In genomic region chr17:36858119-36859002, GRCh38 we compare ENCODE assay signal across 28 cellular contexts.
DNase-seq lines count a peak whose midpoint lies in the region; ATAC-seq and TF ChIP-seq lines count a peak whose summit lies in the region.
"Had no signal": no experiment of that assay in that cellular context is flagged by ENCODE, and none has a peak within 500 bp of the region (broad histone marks: within the 10 kb centered on the region; RNA-seq: fewer than 3 reads in every experiment).

No MANE protein-coding gene starts in this region.

- no peaks in the 10 kb centered on the region for H3K27me3 ChIP-seq in BLaER1
- H3K27me3 ChIP-seq in Panc1 (ENCODE audit: control insufficient read depth, insufficient read depth, low read length), result no peaks in the 10 kb centered on the region
- no peaks in the 10 kb centered on the region for H3K27me3 ChIP-seq in ovary
- H3K27me3 ChIP-seq: right atrium auricular region, vagina had no signal

- H3K27ac ChIP-seq in BLaER1 (no peak overlapping the region), Panc1 (ENCODE audit: low read length) (peak overlapping the region; percentile 3; the same call in 1 of the 2 replicates), epithelial cell of prostate (peak overlapping the region; percentile 92), ovary (no peak overlapping the region)
- H3K27ac ChIP-seq: dorsolateral prefrontal cortex, right atrium auricular region, vagina had no signal

- in situ Hi-C loops in Panc1 (cut with HindIII; ENCODE audit: low pct_unique_long_range_greater_than_20kb, low sequenced_read_pairs), result no loop called here

- H4K20me1 ChIP-seq in BLaER1, result no peaks in the 10 kb centered on the region

- no peak overlapping the region for H3K4me3 ChIP-seq in BLaER1
- no peak overlapping the region for H3K4me3 ChIP-seq in Panc1 (ENCODE audit: low read depth in 2 of 2, low read length in 2 of 2)
- no peak overlapping the region for H3K4me3 ChIP-seq in ovary
- H3K4me3 ChIP-seq: A549, dorsolateral prefrontal cortex, right atrium auricular region, vagina had no signal

- H3K36me3 Mint-ChIP-seq in activated CD4-positive, alpha-beta T cell treated with anti-CD3 and anti-CD28 coated beads, Interleukin-2, amount 10 ng/mL, durations not matched to agents 7 days and 5 days (ENCODE audit: low read depth), result no peaks in the 10 kb centered on the region
- H3K36me3 Mint-ChIP-seq: activated naive CD4-positive, alpha-beta T cell treated with anti-CD3 and anti-CD28 coated beads, Interleukin-2, amount 50 U/mL, for 24 hours; mesothelial cell of epicardium; naive thymus-derived CD8-positive, alpha-beta T cell; WTC11 had no signal

- no peak overlapping the region for H3K27ac Mint-ChIP-seq in activated CD4-positive, alpha-beta T cell treated with anti-CD3 and anti-CD28 coated beads, Interleukin-2, amount 10 ng/mL, durations not matched to agents 7 days and 5 days
- H3K27ac Mint-ChIP-seq: activated naive CD4-positive, alpha-beta T cell treated with anti-CD3 and anti-CD28 coated beads, Interleukin-2, amount 50 U/mL, for 24 hours; mesothelial cell of epicardium; WTC11 had no signal

- POLR2A ChIA-PET in Panc1 (lab: Charles Lee), result no interaction called here
- POLR2A ChIA-PET in activated CD4-positive, alpha-beta T cell treated with anti-CD3 and anti-CD28 coated beads, Interleukin-2, amount 10 ng/mL, durations not matched to agents 7 days and 5 days (lab: Charles Lee), result no interaction called here

- CTCF ChIA-PET in Panc1 (lab: Charles Lee), result no interaction called here
- CTCF ChIA-PET in activated CD4-positive, alpha-beta T cell treated with anti-CD3 and anti-CD28 coated beads, Interleukin-2, amount 10 ng/mL, durations not matched to agents 7 days and 5 days (lab: Charles Lee), result interaction anchor here (0.6 kb wide), 1 partner anchor 982 kb away, joined by 4 read pairs; no protein-coding TSS in a partner anchor

- no peaks in the 10 kb centered on the region for H3K4me1 Mint-ChIP-seq in activated CD4-positive, alpha-beta T cell treated with anti-CD3 and anti-CD28 coated beads, Interleukin-2, amount 10 ng/mL, durations not matched to agents 7 days and 5 days

- ATAC-seq in Panc1 (peak; percentile 71), omental fat pad (ENCODE audit: low FRiP score) (no peak)
- ATAC-seq: left lobe of liver; naive thymus-derived CD8-positive, alpha-beta T cell; Right ventricle myocardium inferior; WTC11 had no signal

- intact Hi-C loops in Panc1 (cut with micrococcal nuclease; ENCODE audit: unreplicated experiment), result no loop called here
- intact Hi-C loops in ovary (cut with DNase I), result no loop called here

- no peaks in the 10 kb centered on the region for H3K9me3 Mint-ChIP-seq in activated CD4-positive, alpha-beta T cell treated with anti-CD3 and anti-CD28 coated beads, Interleukin-2, amount 10 ng/mL, durations not matched to agents 7 days and 5 days
- H3K9me3 Mint-ChIP-seq: activated naive CD4-positive, alpha-beta T cell treated with anti-CD3 and anti-CD28 coated beads, Interleukin-2, amount 50 U/mL, for 24 hours; mesothelial cell of epicardium; naive thymus-derived CD8-positive, alpha-beta T cell had no signal

- BruUV-seq in Panc1 (replicated peaks; lab: Mats Ljungman, UMichigan), result no TSS peak

- no peak overlapping the region for H3K4me3 Mint-ChIP-seq in activated CD4-positive, alpha-beta T cell treated with anti-CD3 and anti-CD28 coated beads, Interleukin-2, amount 10 ng/mL, durations not matched to agents 7 days and 5 days
- H3K4me3 Mint-ChIP-seq: activated naive CD4-positive, alpha-beta T cell treated with anti-CD3 and anti-CD28 coated beads, Interleukin-2, amount 50 U/mL, for 24 hours; mesothelial cell of epicardium; naive thymus-derived CD8-positive, alpha-beta T cell; WTC11 had no signal

- peaks cover 2% of the 10 kb centered on the region for H3K27me3 Mint-ChIP-seq in activated CD4-positive, alpha-beta T cell treated with anti-CD3 and anti-CD28 coated beads, Interleukin-2, amount 10 ng/mL, durations not matched to agents 7 days and 5 days

- H3K9ac ChIP-seq in BLaER1, result no peak overlapping the region

- 74 to 80% (median 77%) methylated on average over 15 to 20 of the region's 20 CpGs for WGBS in ovary, 3 donors

- DNase-seq in HT1080 (ENCODE audit: low read depth) (peak; percentile 17), Panc1 (ENCODE audit: low read depth, low spot score) (no peak), epithelial cell of prostate (ENCODE audit: low read depth, low spot score) (no peak), omental fat pad (ENCODE audit: low spot score) (no peak), ovary (no peak)
- DNase-seq in activated CD4-positive, alpha-beta T cell treated with anti-CD3 and anti-CD28 coated beads, Interleukin-2, amount 10 ng/mL, durations not matched to agents 7 days and 5 days, result no peak
- DNase-seq in activated T-cell treated with anti-CD3 and anti-CD28 coated beads, Interleukin-2, amount 50 U/mL, for 1 hour, result no peak
- DNase-seq: anterior cingulate cortex; DMS79 treated with DMSO at 0.1 percent for 48 hours; dorsolateral prefrontal cortex; erythroblast; foreskin fibroblast; naive thymus-derived CD8-positive, alpha-beta T cell; NCI-H1436 treated with DMSO at 0.1 percent for 48 hours; NCI-H748 treated with DMSO at 0.1 percent for 48 hours; stimulated activated CD4-positive, alpha-beta T cell treated with anti-CD3 and anti-CD28 coated beads, Interleukin-12 subunit alpha, Interleukin-12 subunit beta, amount 100 ng/mL, for 4 hours; stimulated activated CD4-positive, alpha-beta T cell treated with anti-CD3 and anti-CD28 coated beads, Interleukin-4, amount 100 ng/mL, for 4 hours; stimulated activated naive CD4-positive, alpha-beta T cell; T-helper 9 cell had no signal

- H3K9me3 ChIP-seq in BLaER1 (no peaks in the 10 kb centered on the region), Panc1 (ENCODE audit: control insufficient read depth, insufficient read depth, low read depth, low read length) (no peaks in the 10 kb centered on the region), ovary (no peaks in the 10 kb centered on the region)
- H3K9me3 ChIP-seq: A549, right atrium auricular region, vagina had no signal

- H3K4me1 ChIP-seq in BLaER1, result peaks cover 69% of the 10 kb centered on the region
- peaks cover 8% of the 10 kb centered on the region for H3K4me1 ChIP-seq in Panc1 (ENCODE audit: control insufficient read depth, insufficient read depth, low read length)
- no peaks in the 10 kb centered on the region for H3K4me1 ChIP-seq in ovary (ENCODE audit: insufficient read depth)
- H3K4me1 ChIP-seq: right atrium auricular region, vagina had no signal

- 0 out of 2 replicates have a peak overlapping the region, but pooled peaks have one; percentile 1 for H3K4me2 ChIP-seq in BLaER1
- H3K4me2 ChIP-seq: A549 had no signal

- no peaks in the 10 kb centered on the region for H3K36me3 ChIP-seq in BLaER1
- no peaks in the 10 kb centered on the region for H3K36me3 ChIP-seq in Panc1 (ENCODE audit: control insufficient read depth, insufficient read depth, low read length)
- H3K36me3 ChIP-seq in ovary, result no peaks in the 10 kb centered on the region
- H3K36me3 ChIP-seq: right atrium auricular region, vagina had no signal

- no peak for TF ChIP-seq EP300 in ovary (IDR thresholded peaks at IDR 0.05)

- no peak for TF ChIP-seq CTCF in Panc1 (IDR thresholded peaks at IDR 0.05)
- no peak for TF ChIP-seq CTCF in omental fat pad (IDR thresholded peaks at IDR 0.05)
- TF ChIP-seq CTCF in ovary (IDR thresholded peaks at IDR 0.05), result no peak

- TF ChIP-seq POLR2A in ovary (IDR thresholded peaks at IDR 0.05), result no peak

Comparison
In these comparisons a context has a peak if more than half of its experiments do, and no peak if none do; other contexts are left out.
1. H3K27ac ChIP-seq: peak in Panc1 (single experiment) and epithelial cell of prostate (single experiment); none in BLaER1 (single experiment) and ovary (0 of 2).